1 cellular context compared by ENCODE assay signal in genomic region chr17:38701504-38702165, GRCh38.
TF ChIP-seq lines count a peak whose summit lies in the region.

No MANE protein-coding gene starts in this region.

TF ChIP-seq in SK-N-SH, 30 proteins besides CTCF, POLR2A, EP300 and RAD21 (continued from another document):
- TF ChIP-seq FOSL2 (IDR thresholded peaks at IDR 0.05; ENCODE audit: borderline replicate concordance, low read depth) (no peak), TEAD4 (IDR thresholded peaks at IDR 0.05; ENCODE audit: borderline replicate concordance, insufficient read depth) (no peak), RCOR1 (IDR thresholded peaks at IDR 0.05; ENCODE audit: low read length) (no peak), PBX3 (IDR thresholded peaks at IDR 0.05) (no peak), TCF12 (IDR thresholded peaks at IDR 0.05) (no peak), YY1 (IDR thresholded peaks at IDR 0.05; ENCODE audit: low read depth) (no peak), FOXJ3 (CRISPR knock-in tag; IDR thresholded peaks at IDR 0.05) (no peak), IRF3 (IDR thresholded peaks at IDR 0.05; ENCODE audit: low read depth, low read length) (no peak)
